ENCODE assay signal across 8 cellular contexts in genomic region chr2:176128172-176129012, GRCh38. TPM values are rescaled to one million over a fixed set of nuclear protein-coding genes. Genes with fewer than 3 reads are reported as not detected.
DNase-seq lines count a peak whose midpoint lies in the region; ATAC-seq and TF ChIP-seq lines count a peak whose summit lies in the region.

No MANE protein-coding gene starts in this region.

- H3K27me3 Mint-ChIP-seq in activated naive CD8-positive, alpha-beta T cell treated with anti-CD3 and anti-CD28 coated beads for 36 hours = peaks cover 91% of the 10 kb centered on the region

- H3K9me3 ChIP-seq in left ventricle myocardium inferior (replicated peaks) (no peaks in the 10 kb centered on the region), mucosa of descending colon (no peaks in the 10 kb centered on the region)

- peaks cover 33% of the 10 kb centered on the region for H3K4me1 Mint-ChIP-seq in activated naive CD8-positive, alpha-beta T cell treated with anti-CD3 and anti-CD28 coated beads for 36 hours

- H3K4me3 Mint-ChIP-seq in activated naive CD8-positive, alpha-beta T cell treated with anti-CD3 and anti-CD28 coated beads for 36 hours = no peak overlapping the region

- DNase-seq in left ventricle myocardium inferior = no peak
- DNase-seq in Right ventricle myocardium inferior (ENCODE audit: missing footprints) = no peak
- no peak for DNase-seq in activated naive CD8-positive, alpha-beta T cell treated with anti-CD3 and anti-CD28 coated beads for 36 hours
- DNase-seq in mucosa of descending colon = peak in 1 of 3 donors; percentile 52
- no peak for DNase-seq in ureter (ENCODE audit: low spot score)
- no peak for DNase-seq in left cardiac atrium
- no peak for DNase-seq in NCI-H128 (lab: John Stamatoyannopoulos, UW; ENCODE audit: unreplicated experiment)

- no peaks in the 10 kb centered on the region for H3K9me3 Mint-ChIP-seq in activated naive CD8-positive, alpha-beta T cell treated with anti-CD3 and anti-CD28 coated beads for 36 hours

- no peak for TF ChIP-seq CTCF in left ventricle myocardium inferior (IDR thresholded peaks at IDR 0.05; ENCODE audit: borderline replicate concordance)
- TF ChIP-seq CTCF in mucosa of descending colon (IDR thresholded peaks at IDR 0.05) = no peak

- peak overlapping the region; percentile 77 for H3K27ac ChIP-seq in left ventricle myocardium inferior (replicated peaks)

- no peaks in the 10 kb centered on the region for H3K36me3 Mint-ChIP-seq in activated naive CD8-positive, alpha-beta T cell treated with anti-CD3 and anti-CD28 coated beads for 36 hours

- H3K4me3 ChIP-seq in left ventricle myocardium inferior = peak overlapping the region; percentile 62
- no peak overlapping the region for H3K4me3 ChIP-seq in mucosa of descending colon

- peaks cover 99% of the 10 kb centered on the region for H3K27me3 ChIP-seq in left ventricle myocardium inferior (ENCODE audit: low read depth)

- intact Hi-C loops in left ventricle myocardium inferior (cut with micrococcal nuclease) = no loop called here
- intact Hi-C loops in Right ventricle myocardium inferior (cut with DNase I) = loop anchor here (5.0 kb wide), 3 partner anchors 424 to 684 kb away; no protein-coding TSS in a partner anchor
- intact Hi-C loops in mucosa of descending colon (cut with DNase I, micrococcal nuclease) = loop anchor here (5.0 to 10.0 kb wide), 4 partner anchors 509 to 1016 kb away; no protein-coding TSS in a partner anchor
- intact Hi-C loops in left cardiac atrium (cut with DNase I) = loop anchor here (2.0 to 10.0 kb wide), 5 partner anchors 509 to 1019 kb away; no protein-coding TSS in a partner anchor

- H3K36me3 ChIP-seq in left ventricle myocardium inferior (no peaks in the 10 kb centered on the region), mucosa of descending colon (ENCODE audit: low read depth) (no peaks in the 10 kb centered on the region)

- ATAC-seq in Right ventricle myocardium inferior (no peak), mucosa of descending colon (peak; percentile 25), GM19452 (IDR thresholded peaks at IDR 0.05; ENCODE audit: unreplicated experiment) (no peak), left cardiac atrium (no peak)

- H3K4me1 ChIP-seq in left ventricle myocardium inferior = peaks cover 32% of the 10 kb centered on the region
- peaks cover 17% of the 10 kb centered on the region for H3K4me1 ChIP-seq in mucosa of descending colon (ENCODE audit: low read depth)

- peak overlapping the region; percentile 39 for H3K27ac Mint-ChIP-seq in activated naive CD8-positive, alpha-beta T cell treated with anti-CD3 and anti-CD28 coated beads for 36 hours

RNA-seq across cellular contexts. Expression of gene HOXD8, which starts 1.1 kb away (rescaled TPM):
- 0.14 TPM for total RNA-seq in left ventricle myocardium inferior
- 0.16 TPM for total RNA-seq in Right ventricle myocardium inferior
- not detected for total RNA-seq in activated naive CD8-positive, alpha-beta T cell treated with anti-CD3 and anti-CD28 coated beads for 36 hours
- total RNA-seq in mucosa of descending colon = 10 to 100 TPM in 1 of 3 donors, 1 to 10 TPM in 2; 4.9 to 13.8 (median 5.6) TPM
- 41.7 TPM for total RNA-seq in ureter
- total RNA-seq in left cardiac atrium = 1 to 10 TPM; 1.2 to 1.3 TPM

RNA-seq across cellular contexts. Expression of gene HOXD9, which starts 5.9 kb away (rescaled TPM):
- total RNA-seq in left ventricle myocardium inferior = 0.16 TPM
- not detected for total RNA-seq in Right ventricle myocardium inferior
- not detected for total RNA-seq in activated naive CD8-positive, alpha-beta T cell treated with anti-CD3 and anti-CD28 coated beads for 36 hours
- total RNA-seq in mucosa of descending colon = 1 to 10 TPM; 2.1 to 5.6 (median 2.2) TPM
- 19.8 TPM for total RNA-seq in ureter
- under 1 TPM; 0.13 to 0.27 TPM for total RNA-seq in left cardiac atrium

RNA-seq across cellular contexts. Expression of gene HOXD10, which starts 11.8 kb away (rescaled TPM):
- total RNA-seq in left ventricle myocardium inferior (not detected), Right ventricle myocardium inferior (not detected), mucosa of descending colon (1 to 10 TPM; 1.8 to 4.1 (median 3.0) TPM), ureter (4.4 TPM), left cardiac atrium (not detected)
- not detected for total RNA-seq in activated naive CD8-positive, alpha-beta T cell treated with anti-CD3 and anti-CD28 coated beads for 36 hours

RNA-seq across cellular contexts. Expression of gene HOXD11, which starts 21.3 kb away (rescaled TPM):
- total RNA-seq in left ventricle myocardium inferior = not detected
- not detected for total RNA-seq in Right ventricle myocardium inferior
- not detected for total RNA-seq in activated naive CD8-positive, alpha-beta T cell treated with anti-CD3 and anti-CD28 coated beads for 36 hours
- total RNA-seq in mucosa of descending colon = 1 to 10 TPM; 1.2 to 2.1 (median 2.1) TPM
- total RNA-seq in ureter = 1.2 TPM
- not detected for total RNA-seq in left cardiac atrium

RNA-seq across cellular contexts. Expression of gene HOXD4, which starts 23.0 kb away (rescaled TPM):
- total RNA-seq in left ventricle myocardium inferior = not detected
- total RNA-seq in Right ventricle myocardium inferior = not detected
- total RNA-seq in activated naive CD8-positive, alpha-beta T cell treated with anti-CD3 and anti-CD28 coated beads for 36 hours = not detected
- total RNA-seq in mucosa of descending colon = 1 to 10 TPM; 4.7 to 6.5 (median 5.9) TPM
- total RNA-seq in ureter = 22.4 TPM
- under 1 TPM; 0.29 to 0.53 TPM for total RNA-seq in left cardiac atrium
